ENCODE assay signal across 34 cellular contexts in the genomic region with DNA sequence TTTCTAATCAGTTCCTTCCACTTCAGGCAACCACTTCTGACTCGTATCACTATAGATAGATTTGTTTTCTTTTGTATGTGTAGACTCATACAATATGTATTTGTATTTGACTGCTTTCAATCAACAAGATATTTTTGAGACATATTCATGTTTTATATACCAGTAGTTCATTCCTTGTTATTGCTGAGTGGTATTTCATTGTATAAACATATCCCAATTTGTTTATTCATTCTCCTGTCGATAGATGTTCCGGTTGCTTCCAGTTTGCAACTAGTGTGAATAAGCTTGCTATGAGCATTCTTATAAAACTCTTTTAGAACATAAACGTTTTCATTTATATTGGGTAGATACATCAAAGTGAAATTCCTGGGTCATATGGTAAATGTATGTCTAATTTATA.
"Had no signal": no experiment of that assay in that cellular context is flagged by ENCODE, and none has a peak within 500 bp of the region (broad histone marks: within the 10 kb centered on the region; RNA-seq: fewer than 3 reads in every experiment).

No MANE protein-coding gene starts in this region.

- DNase-seq: activated B cell treated with CpG ODN at 0.5 μM for 24 hours; activated CD4-positive, alpha-beta T cell treated with anti-CD3 and anti-CD28 coated beads for 48 hours; activated CD4-positive, alpha-beta T cell treated with anti-CD3 and anti-CD28 coated beads, Interleukin-2, amount 50 U/mL, for 1 hour; activated CD4-positive, alpha-beta T cell treated with anti-CD3 and anti-CD28 coated beads, Interleukin-2, amount 50 U/mL, for 48 hours; activated CD8-positive, alpha-beta memory T cell treated with anti-CD3 and anti-CD28 coated beads for 24 hours; activated CD8-positive, alpha-beta T cell treated with anti-CD3 and anti-CD28 coated beads for 36 hours; activated effector memory CD4-positive, alpha-beta T cell treated with anti-CD3 and anti-CD28 coated beads, Interleukin-2, amount 50 U/mL, for 16 hours; activated naive CD4-positive, alpha-beta T cell treated with anti-CD3 and anti-CD28 coated beads for 36 hours; activated naive CD8-positive, alpha-beta T cell treated with anti-CD3 and anti-CD28 coated beads for 36 hours; activated naive CD8-positive, alpha-beta T cell treated with anti-CD3 and anti-CD28 coated beads, Interleukin-2, amount 50 U/mL, for 24 hours; activated T-cell treated with anti-CD3 and anti-CD28 coated beads, Interleukin-2, amount 50 U/mL, for 1 hour; activated T-cell treated with anti-CD3 and anti-CD28 coated beads, Interleukin-2, amount 50 U/mL, for 48 hours; adrenal gland; amygdala; aorta; body of pancreas; caudate nucleus; cortex of kidney; dermis blood vessel endothelial cell; effector CD4-positive, alpha-beta T cell; effector memory CD8-positive, alpha-beta T cell; erythroblast; foreskin melanocyte; heart right ventricle; T-helper 17 cell; T1000; WERI-Rb-1 had no signal

- H3K36me3 Mint-ChIP-seq: activated naive CD4-positive, alpha-beta T cell treated with anti-CD3 and anti-CD28 coated beads, Interleukin-2, amount 50 U/mL, for 24 hours; activated naive CD8-positive, alpha-beta T cell treated with anti-CD3 and anti-CD28 coated beads for 36 hours had no signal

- H3K4me1 ChIP-seq: adrenal gland, body of pancreas, esophagus muscularis mucosa, gastroesophageal sphincter, heart right ventricle had no signal

- H3K4me3 Mint-ChIP-seq: activated B cell treated with CpG ODN at 0.5 μM for 24 hours; activated CD8-positive, alpha-beta T cell treated with anti-CD3 and anti-CD28 coated beads for 36 hours; activated naive CD4-positive, alpha-beta T cell treated with anti-CD3 and anti-CD28 coated beads for 36 hours; activated naive CD4-positive, alpha-beta T cell treated with anti-CD3 and anti-CD28 coated beads, Interleukin-2, amount 50 U/mL, for 24 hours; activated naive CD8-positive, alpha-beta T cell treated with anti-CD3 and anti-CD28 coated beads for 36 hours; activated naive CD8-positive, alpha-beta T cell treated with anti-CD3 and anti-CD28 coated beads, Interleukin-2, amount 50 U/mL, for 24 hours; activated T-helper 1 cell treated with anti-CD3 and anti-CD28 coated beads, Interleukin-12 subunit alpha, Interleukin-12 subunit beta, Interleukin-2, Interleukin-4 antibody, amounts not matched to agents 30 ng/mL and 10 ng/mL and 1 ng/mL, durations not matched to agents 14 hours and 24 hours and 36 hours; effector memory CD8-positive, alpha-beta T cell; T-helper 17 cell; T-helper 2 cell treated with Interferon-gamma antibody and Interleukin-4, amounts not matched to agents 5 μg/mL and 100 μg/mL, for 36 hours had no signal

- H3K36me3 ChIP-seq: adrenal gland, esophagus muscularis mucosa, gastroesophageal sphincter, heart right ventricle had no signal

- H3K9me3 Mint-ChIP-seq: activated T-helper 1 cell treated with anti-CD3 and anti-CD28 coated beads, Interleukin-12 subunit alpha, Interleukin-12 subunit beta, Interleukin-2, Interleukin-4 antibody, amounts not matched to agents 30 ng/mL and 10 ng/mL and 1 ng/mL, durations not matched to agents 14 hours and 24 hours and 36 hours had no signal

- H3K27ac Mint-ChIP-seq: activated B cell treated with CpG ODN at 0.5 μM for 24 hours; activated CD8-positive, alpha-beta T cell treated with anti-CD3 and anti-CD28 coated beads for 36 hours; activated naive CD4-positive, alpha-beta T cell treated with anti-CD3 and anti-CD28 coated beads for 36 hours; activated naive CD4-positive, alpha-beta T cell treated with anti-CD3 and anti-CD28 coated beads, Interleukin-2, amount 50 U/mL, for 24 hours; activated naive CD8-positive, alpha-beta T cell treated with anti-CD3 and anti-CD28 coated beads for 36 hours; activated naive CD8-positive, alpha-beta T cell treated with anti-CD3 and anti-CD28 coated beads, Interleukin-2, amount 50 U/mL, for 24 hours; activated T-helper 1 cell treated with anti-CD3 and anti-CD28 coated beads, Interleukin-12 subunit alpha, Interleukin-12 subunit beta, Interleukin-2, Interleukin-4 antibody, amounts not matched to agents 30 ng/mL and 10 ng/mL and 1 ng/mL, durations not matched to agents 14 hours and 24 hours and 36 hours; activated T-helper 2 cell treated with anti-CD3 and anti-CD28 coated beads, Interferon-gamma antibody, Interleukin-2, Interleukin-4, amounts not matched to agents 10 μg/mL and 5 μg/mL and 100 μg/mL, durations not matched to agents 14 hours and 24 hours and 36 hours; effector memory CD8-positive, alpha-beta T cell; T-helper 17 cell; T-helper 2 cell treated with Interferon-gamma antibody and Interleukin-4, amounts not matched to agents 5 μg/mL and 100 μg/mL, for 36 hours had no signal

- H3K9me3 ChIP-seq: adrenal gland, body of pancreas, esophagus muscularis mucosa had no signal

- H3K27ac ChIP-seq: adrenal gland, body of pancreas, esophagus muscularis mucosa, gastroesophageal sphincter, heart right ventricle, WERI-Rb-1 had no signal

- H3K4me3 ChIP-seq: adrenal gland, body of pancreas, esophagus muscularis mucosa, gastroesophageal sphincter, heart right ventricle had no signal

- H3K4me1 Mint-ChIP-seq: activated B cell treated with CpG ODN at 0.5 μM for 24 hours; activated naive CD4-positive, alpha-beta T cell treated with anti-CD3 and anti-CD28 coated beads, Interleukin-2, amount 50 U/mL, for 24 hours; activated naive CD8-positive, alpha-beta T cell treated with anti-CD3 and anti-CD28 coated beads for 36 hours; activated naive CD8-positive, alpha-beta T cell treated with anti-CD3 and anti-CD28 coated beads, Interleukin-2, amount 50 U/mL, for 24 hours; T-helper 17 cell had no signal

- H3K27me3 ChIP-seq: adrenal gland, body of pancreas, esophagus muscularis mucosa, gastroesophageal sphincter had no signal

- ATAC-seq: activated CD4-positive, CD25-positive, alpha-beta regulatory T cell treated with anti-CD3 and anti-CD28 coated beads, Interleukin-2, amount 50 U/mL, for 24 hours; activated CD8-positive, alpha-beta T cell treated with anti-CD3 and anti-CD28 coated beads for 36 hours; activated naive CD8-positive, alpha-beta T cell treated with anti-CD3 and anti-CD28 coated beads, Interleukin-2, amount 50 U/mL, for 24 hours; body of pancreas; effector memory CD8-positive, alpha-beta T cell; gastroesophageal sphincter; heart right ventricle; T-helper 17 cell had no signal
